ENCODE assay signal across 29 cellular contexts in the genomic region with DNA sequence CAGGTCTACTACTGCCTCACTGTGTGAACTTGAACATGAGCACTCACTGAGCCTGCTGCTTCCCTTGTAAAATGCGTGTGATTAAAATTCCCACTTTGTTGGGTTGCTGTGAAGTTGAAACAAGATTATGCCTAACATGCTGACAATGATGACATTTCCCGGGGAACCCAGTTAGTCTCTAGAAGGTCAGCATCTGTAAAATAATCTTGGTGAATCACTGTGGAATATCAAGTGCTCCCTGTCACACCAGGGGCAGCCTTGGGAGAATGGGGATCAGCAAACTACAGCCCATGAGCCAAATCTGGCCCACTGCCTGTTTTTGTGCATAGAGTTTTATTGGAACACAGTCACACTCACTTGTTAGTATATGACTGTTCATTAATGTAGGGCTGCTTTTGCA.
"Had no signal": no experiment of that assay in that cellular context is flagged by ENCODE, and none has a peak within 500 bp of the region (broad histone marks: within the 10 kb centered on the region; RNA-seq: fewer than 3 reads in every experiment).

No MANE protein-coding gene starts in this region.

- ATAC-seq: activated CD4-positive, alpha-beta T cell treated with anti-CD3 and anti-CD28 coated beads for 36 hours; activated CD8-positive, alpha-beta memory T cell treated with anti-CD3 and anti-CD28 coated beads, Interleukin-2, amount 10 ng/mL, durations not matched to agents 7 days and 5 days; activated CD8-positive, alpha-beta T cell treated with anti-CD3 and anti-CD28 coated beads, Interleukin-2, amount 10 ng/mL, durations not matched to agents 7 days and 5 days; activated naive CD4-positive, alpha-beta T cell treated with anti-CD3 and anti-CD28 coated beads, Interleukin-2, amount 50 U/mL, for 72 hours; effector memory CD8-positive, alpha-beta T cell; foreskin keratinocyte; gastrocnemius medialis had no signal

- H3K36me3 Mint-ChIP-seq: activated CD4-positive, alpha-beta memory T cell treated with anti-CD3 and anti-CD28 coated beads for 36 hours; activated CD8-positive, alpha-beta memory T cell treated with anti-CD3 and anti-CD28 coated beads, Interleukin-2, amount 10 ng/mL, durations not matched to agents 7 days and 5 days; activated naive CD4-positive, alpha-beta T cell treated with anti-CD3 and anti-CD28 coated beads, Interleukin-2, amount 10 ng/mL, durations not matched to agents 7 days and 5 days; activated naive CD4-positive, alpha-beta T cell treated with anti-CD3 and anti-CD28 coated beads, Interleukin-2, amount 50 U/mL, for 72 hours; activated naive CD8-positive, alpha-beta T cell treated with anti-CD3 and anti-CD28 coated beads, Interleukin-2, amount 10 ng/mL, durations not matched to agents 7 days and 5 days had no signal

- H3K9me3 ChIP-seq: esophagus muscularis mucosa, gastrocnemius medialis had no signal

- DNase-seq: activated CD4-positive, alpha-beta memory T cell treated with anti-CD3 and anti-CD28 coated beads for 36 hours; activated CD4-positive, alpha-beta T cell treated with anti-CD3 and anti-CD28 coated beads for 36 hours; activated CD4-positive, alpha-beta T cell treated with anti-CD3 and anti-CD28 coated beads, Interleukin-2, amount 10 ng/mL, durations not matched to agents 24 days and 14 days; activated CD4-positive, CD25-positive, alpha-beta regulatory T cell; activated CD4-positive, CD25-positive, alpha-beta regulatory T cell treated with anti-CD3 and anti-CD28 coated beads, Interleukin-2, amount 50 U/mL, for 72 hours; activated CD8-positive, alpha-beta memory T cell treated with anti-CD3 and anti-CD28 coated beads, Interleukin-2, amount 10 ng/mL, durations not matched to agents 7 days and 5 days; activated CD8-positive, alpha-beta memory T cell treated with anti-CD3 and anti-CD28 coated beads, Interleukin-2, amount 50 U/mL, for 4 hours; activated CD8-positive, alpha-beta T cell treated with anti-CD3 and anti-CD28 coated beads, Interleukin-2, amount 10 ng/mL, durations not matched to agents 7 days and 5 days; activated gamma-delta T cell; activated naive CD4-positive, alpha-beta T cell; activated naive CD4-positive, alpha-beta T cell treated with anti-CD3 and anti-CD28 coated beads, Interleukin-2, amount 10 ng/mL, durations not matched to agents 7 days and 5 days; activated naive CD8-positive, alpha-beta T cell treated with anti-CD3 and anti-CD28 coated beads, Interleukin-2, amount 10 ng/mL, durations not matched to agents 7 days and 5 days; activated T-cell treated with anti-CD3 and anti-CD28 coated beads, Interleukin-2, amount 50 U/mL, for 1 hour; activated T-cell treated with anti-CD3 and anti-CD28 coated beads, Interleukin-2, amount 50 U/mL, for 48 hours; amniotic stem cell; anterior cingulate cortex; caudate nucleus; cortex of kidney; dermis blood vessel endothelial cell; effector CD4-positive, alpha-beta T cell; effector memory CD8-positive, alpha-beta T cell; erythroblast; foreskin keratinocyte; gastrocnemius medialis; T-helper 2 cell had no signal

- H3K27me3 ChIP-seq: esophagus muscularis mucosa, gastrocnemius medialis had no signal

- H3K36me3 ChIP-seq: esophagus muscularis mucosa, gastrocnemius medialis had no signal

- H3K4me1 ChIP-seq: foreskin keratinocyte, gastrocnemius medialis had no signal

- H3K9me3 Mint-ChIP-seq: activated CD4-positive, alpha-beta memory T cell treated with anti-CD3 and anti-CD28 coated beads for 36 hours; activated CD4-positive, alpha-beta T cell treated with anti-CD3 and anti-CD28 coated beads, Interleukin-2, amount 10 ng/mL, durations not matched to agents 24 days and 14 days; activated naive CD4-positive, alpha-beta T cell treated with anti-CD3 and anti-CD28 coated beads, Interleukin-2, amount 10 ng/mL, durations not matched to agents 7 days and 5 days; activated naive CD4-positive, alpha-beta T cell treated with anti-CD3 and anti-CD28 coated beads, Interleukin-2, amount 50 U/mL, for 72 hours; activated T-helper 1 cell treated with anti-CD3 and anti-CD28 coated beads, Interleukin-12 subunit alpha, Interleukin-12 subunit beta, Interleukin-2, Interleukin-4 antibody, amounts not matched to agents 30 ng/mL and 10 ng/mL and 1 ng/mL, durations not matched to agents 14 hours and 24 hours and 36 hours; activated T-helper 2 cell treated with anti-CD3 and anti-CD28 coated beads, Interferon-gamma antibody, Interleukin-2, Interleukin-4, amounts not matched to agents 10 μg/mL and 5 μg/mL and 100 μg/mL, durations not matched to agents 14 hours and 24 hours and 36 hours; effector memory CD8-positive, alpha-beta T cell had no signal

- H3K4me1 Mint-ChIP-seq: activated CD4-positive, alpha-beta T cell treated with anti-CD3 and anti-CD28 coated beads for 36 hours; activated CD4-positive, alpha-beta T cell treated with anti-CD3 and anti-CD28 coated beads, Interleukin-2, amount 10 ng/mL, durations not matched to agents 24 days and 14 days; activated CD8-positive, alpha-beta memory T cell treated with anti-CD3 and anti-CD28 coated beads, Interleukin-2, amount 10 ng/mL, durations not matched to agents 7 days and 5 days; activated naive CD4-positive, alpha-beta T cell treated with anti-CD3 and anti-CD28 coated beads, Interleukin-2, amount 10 ng/mL, durations not matched to agents 7 days and 5 days; activated naive CD8-positive, alpha-beta T cell treated with anti-CD3 and anti-CD28 coated beads, Interleukin-2, amount 10 ng/mL, durations not matched to agents 7 days and 5 days had no signal

- H3K4me3 Mint-ChIP-seq: activated CD4-positive, alpha-beta memory T cell treated with anti-CD3 and anti-CD28 coated beads for 36 hours; activated CD4-positive, alpha-beta T cell treated with anti-CD3 and anti-CD28 coated beads for 36 hours; activated CD4-positive, alpha-beta T cell treated with anti-CD3 and anti-CD28 coated beads, Interleukin-2, amount 10 ng/mL, durations not matched to agents 24 days and 14 days; activated CD8-positive, alpha-beta memory T cell treated with anti-CD3 and anti-CD28 coated beads, Interleukin-2, amount 10 ng/mL, durations not matched to agents 7 days and 5 days; activated CD8-positive, alpha-beta T cell treated with anti-CD3 and anti-CD28 coated beads, Interleukin-2, amount 10 ng/mL, durations not matched to agents 7 days and 5 days; activated naive CD4-positive, alpha-beta T cell treated with anti-CD3 and anti-CD28 coated beads, Interleukin-2, amount 10 ng/mL, durations not matched to agents 7 days and 5 days; activated naive CD8-positive, alpha-beta T cell treated with anti-CD3 and anti-CD28 coated beads, Interleukin-2, amount 10 ng/mL, durations not matched to agents 7 days and 5 days; activated T-helper 1 cell treated with anti-CD3 and anti-CD28 coated beads, Interleukin-12 subunit alpha, Interleukin-12 subunit beta, Interleukin-2, Interleukin-4 antibody, amounts not matched to agents 30 ng/mL and 10 ng/mL and 1 ng/mL, durations not matched to agents 14 hours and 24 hours and 36 hours; effector memory CD8-positive, alpha-beta T cell had no signal

- H3K27me3 Mint-ChIP-seq: activated CD4-positive, alpha-beta memory T cell treated with anti-CD3 and anti-CD28 coated beads for 36 hours; activated CD4-positive, alpha-beta T cell treated with anti-CD3 and anti-CD28 coated beads for 36 hours; activated CD4-positive, alpha-beta T cell treated with anti-CD3 and anti-CD28 coated beads, Interleukin-2, amount 10 ng/mL, durations not matched to agents 24 days and 14 days; activated CD8-positive, alpha-beta memory T cell treated with anti-CD3 and anti-CD28 coated beads, Interleukin-2, amount 10 ng/mL, durations not matched to agents 7 days and 5 days; activated naive CD4-positive, alpha-beta T cell treated with anti-CD3 and anti-CD28 coated beads, Interleukin-2, amount 10 ng/mL, durations not matched to agents 7 days and 5 days had no signal

- H3K27ac Mint-ChIP-seq: activated CD4-positive, alpha-beta memory T cell treated with anti-CD3 and anti-CD28 coated beads for 36 hours; activated CD4-positive, alpha-beta T cell treated with anti-CD3 and anti-CD28 coated beads for 36 hours; activated CD4-positive, alpha-beta T cell treated with anti-CD3 and anti-CD28 coated beads, Interleukin-2, amount 10 ng/mL, durations not matched to agents 24 days and 14 days; activated CD8-positive, alpha-beta memory T cell treated with anti-CD3 and anti-CD28 coated beads, Interleukin-2, amount 10 ng/mL, durations not matched to agents 7 days and 5 days; activated CD8-positive, alpha-beta T cell treated with anti-CD3 and anti-CD28 coated beads, Interleukin-2, amount 10 ng/mL, durations not matched to agents 7 days and 5 days; activated naive CD4-positive, alpha-beta T cell treated with anti-CD3 and anti-CD28 coated beads, Interleukin-2, amount 10 ng/mL, durations not matched to agents 7 days and 5 days; activated naive CD4-positive, alpha-beta T cell treated with anti-CD3 and anti-CD28 coated beads, Interleukin-2, amount 50 U/mL, for 72 hours; activated naive CD8-positive, alpha-beta T cell treated with anti-CD3 and anti-CD28 coated beads, Interleukin-2, amount 10 ng/mL, durations not matched to agents 7 days and 5 days; activated T-helper 1 cell treated with anti-CD3 and anti-CD28 coated beads, Interleukin-12 subunit alpha, Interleukin-12 subunit beta, Interleukin-2, Interleukin-4 antibody, amounts not matched to agents 30 ng/mL and 10 ng/mL and 1 ng/mL, durations not matched to agents 14 hours and 24 hours and 36 hours; activated T-helper 2 cell treated with anti-CD3 and anti-CD28 coated beads, Interferon-gamma antibody, Interleukin-2, Interleukin-4, amounts not matched to agents 10 μg/mL and 5 μg/mL and 100 μg/mL, durations not matched to agents 14 hours and 24 hours and 36 hours; effector memory CD8-positive, alpha-beta T cell had no signal

- H3K4me3 ChIP-seq: esophagus muscularis mucosa, gastrocnemius medialis had no signal

- H3K27ac ChIP-seq: esophagus muscularis mucosa, foreskin keratinocyte, gastrocnemius medialis had no signal
